ENCODE assay signal across 14 cellular contexts in genomic region chr4:73917081-73917501, GRCh38. TPM values are rescaled to one million over a fixed set of nuclear protein-coding genes. Genes with fewer than 3 reads are reported as not detected.
DNase-seq lines count a peak whose midpoint lies in the region; ATAC-seq and TF ChIP-seq lines count a peak whose summit lies in the region.
"Had no signal": no experiment of that assay in that cellular context is flagged by ENCODE, and none has a peak within 500 bp of the region (broad histone marks: within the 10 kb centered on the region; RNA-seq: fewer than 3 reads in every experiment).

No MANE protein-coding gene starts in this region.

- H3K27ac ChIP-seq in adrenal gland, result no peak overlapping the region

- no peaks in the 10 kb centered on the region for H3K4me1 ChIP-seq in mucosa of descending colon (ENCODE audit: low read depth)
- no peaks in the 10 kb centered on the region for H3K4me1 ChIP-seq in adrenal gland (replicated peaks in 1 of 2)
- H3K4me1 ChIP-seq: Caco-2, HAP-1 had no signal

- no peak for TF ChIP-seq CTCF in AG09309 (IDR thresholded peaks at IDR 0.05; ENCODE audit: control insufficient read depth, insufficient read depth, low read depth, low read length, missing control alignments)
- TF ChIP-seq CTCF in mucosa of descending colon (IDR thresholded peaks at IDR 0.05), result no peak
- no peak for TF ChIP-seq CTCF in adrenal gland (IDR thresholded peaks at IDR 0.05)

- 71 to 86% (median 77%) methylated on average over 2 of the region's 2 CpGs for WGBS in adrenal gland, 4 donors

- ATAC-seq in mucosa of descending colon (peak; percentile 56), HG03025 (IDR thresholded peaks at IDR 0.05; ENCODE audit: low FRiP score, unreplicated experiment) (no peak)

- no peaks in the 10 kb centered on the region for H3K27me3 ChIP-seq in adrenal gland

- DNase-seq in AG09309 (ENCODE audit: low read depth), result peak; percentile 89
- DNase-seq in LHCN-M2 (ENCODE audit: low read depth), result peak; percentile 93
- DNase-seq in dedifferentiated amniotic fluid mesenchymal stem cell (ENCODE audit: extremely low spot score), result peak; percentile 96
- no peak for DNase-seq in mucosa of descending colon
- no peak for DNase-seq in adrenal gland
- no peak for DNase-seq in globus pallidus (ENCODE audit: low spot score)
- DNase-seq in activated T-cell treated with anti-CD3 and anti-CD28 coated beads, Interleukin-2, amount 50 U/mL, for 48 hours, result no peak
- DNase-seq: Caco-2, islet precursor cell, NCI-H2107, SHP77 treated with DMSO at 0.1 percent for 48 hours had no signal

- H3K9me3 ChIP-seq in mucosa of descending colon (no peaks in the 10 kb centered on the region), adrenal gland (replicated peaks in 1 of 3) (no peaks in the 10 kb centered on the region)
- H3K9me3 ChIP-seq: Caco-2, HAP-1 had no signal

- no peak for TF ChIP-seq POLR2A in adrenal gland (IDR thresholded peaks at IDR 0.05)

- H3K36me3 ChIP-seq in mucosa of descending colon (ENCODE audit: low read depth), result no peaks in the 10 kb centered on the region
- no peaks in the 10 kb centered on the region for H3K36me3 ChIP-seq in adrenal gland (replicated peaks in 1 of 2)
- H3K36me3 ChIP-seq: HAP-1 had no signal

- intact Hi-C loops in mucosa of descending colon (cut with DNase I, micrococcal nuclease) (no loop called here), adrenal gland (cut with DNase I) (no loop called here)

- no peak overlapping the region for H3K4me3 ChIP-seq in AG09309 (ENCODE audit: control insufficient read depth, low read depth, low read length)
- H3K4me3 ChIP-seq in mucosa of descending colon, result no peak overlapping the region
- no peak overlapping the region for H3K4me3 ChIP-seq in adrenal gland
- H3K4me3 ChIP-seq: HAP-1 had no signal

RNA-seq across cellular contexts. Expression of gene CXCL1, which starts 47.9 kb away (rescaled TPM):
- total RNA-seq in LHCN-M2 (2014; rRNA removed), result 2.0 and 2.9 TPM in 2 replicates
- polyA plus RNA-seq in LHCN-M2 (2012), result 21.9 TPM
- 10 to 100 TPM in 1 of 3 donors, 1 to 10 TPM in 2; 3.0 to 21.7 (median 3.2) TPM for total RNA-seq in mucosa of descending colon
- total RNA-seq in adrenal gland, result 1 to 10 TPM in 4 of 8 donors, under 1 TPM in 2, not detected in 2; 0.84 to 6.1 (median 1.6) TPM
- 1 to 10 TPM; 1.6 to 2.0 (median 1.7) TPM for polyA plus RNA-seq in adrenal gland
- total RNA-seq: activated CD8-positive, alpha-beta memory T cell treated with anti-CD3 and anti-CD28 coated beads for 36 hours; Caco-2 had no signal

Comparison
In these comparisons a context has a peak if more than half of its experiments do, and no peak if none do; other contexts are left out.
1. DNase-seq: peak in AG09309 (single experiment), LHCN-M2 (single experiment) and dedifferentiated amniotic fluid mesenchymal stem cell (single experiment); none in mucosa of descending colon (0 of 3), adrenal gland (0 of 7), globus pallidus (single experiment) and activated T-cell treated with anti-CD3 and anti-CD28 coated beads, Interleukin-2, amount 50 U/mL, for 48 hours (0 of 2).